ENCODE assay signal across 11 cellular contexts in the genomic region with DNA sequence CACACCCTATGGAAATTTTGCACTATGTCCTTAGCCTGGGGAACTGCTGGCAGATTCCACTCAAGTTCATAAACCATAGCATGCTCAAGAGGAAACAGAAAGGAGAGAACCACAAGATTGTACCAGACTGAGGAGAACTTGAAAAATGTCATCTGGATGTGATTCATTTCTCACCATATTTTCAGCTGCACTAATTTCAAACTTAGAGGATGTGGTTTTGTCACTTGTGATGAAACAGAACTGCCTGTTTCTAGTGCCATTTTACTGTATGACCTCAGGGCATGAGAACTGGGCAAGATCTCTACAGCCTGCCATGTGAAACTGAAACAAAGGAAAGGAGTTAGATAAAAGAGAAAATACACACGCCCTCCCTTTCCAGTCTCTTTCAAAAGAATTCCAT.
DNase-seq lines count a peak whose midpoint lies in the region; ATAC-seq and TF ChIP-seq lines count a peak whose summit lies in the region.
"Had no signal": no experiment of that assay in that cellular context is flagged by ENCODE, and none has a peak within 500 bp of the region (broad histone marks: within the 10 kb centered on the region; RNA-seq: fewer than 3 reads in every experiment).

No MANE protein-coding gene starts in this region.

- H3K27me3 Mint-ChIP-seq in dendritic cell treated with granulocyte-macrophage colony-stimulating factor and Interleukin-4, amounts not matched to agents 40 ng/mL and 50 ng/mL, for 4 days, result no peaks in the 10 kb centered on the region

- H3K4me3 Mint-ChIP-seq in dendritic cell treated with granulocyte-macrophage colony-stimulating factor and Interleukin-4, amounts not matched to agents 40 ng/mL and 50 ng/mL, for 4 days, result peak overlapping the region; percentile 9

- no peak overlapping the region for H3K27ac Mint-ChIP-seq in dendritic cell treated with granulocyte-macrophage colony-stimulating factor and Interleukin-4, amounts not matched to agents 40 ng/mL and 50 ng/mL, for 4 days

- H3K4me1 Mint-ChIP-seq in dendritic cell treated with granulocyte-macrophage colony-stimulating factor and Interleukin-4, amounts not matched to agents 40 ng/mL and 50 ng/mL, for 4 days (ENCODE audit: low read depth), result peaks cover 9% of the 10 kb centered on the region

- no peak for TF ChIP-seq POLR2A in NB4 (IDR thresholded peaks at IDR 0.05; ENCODE audit: extremely low read depth, insufficient read length)

- peak; percentile 79 for DNase-seq in NB4 (ENCODE audit: low read depth)
- peak; percentile 41 for DNase-seq in pulmonary artery endothelial cell (ENCODE audit: low read depth, low spot score)
- no peak for DNase-seq in activated CD8-positive, alpha-beta memory T cell treated with anti-CD3 and anti-CD28 coated beads, Interleukin-2, amount 50 U/mL, for 48 hours
- DNase-seq: activated T-cell treated with anti-CD3 and anti-CD28 coated beads, Interleukin-2, amount 50 U/mL, for 48 hours; NCI-H187 treated with DMSO at 0.1 percent for 48 hours had no signal

- intact Hi-C loops in dendritic cell treated with granulocyte-macrophage colony-stimulating factor and Interleukin-4, amounts not matched to agents 40 ng/mL and 50 ng/mL, for 4 days (cut with micrococcal nuclease), result no loop called here

- no peak for TF ChIP-seq CTCF in NB4 (IDR thresholded peaks at IDR 0.05; ENCODE audit: low read depth, low read length)

- ATAC-seq in GM19452 (IDR thresholded peaks at IDR 0.05; ENCODE audit: unreplicated experiment), result peak; percentile 43
- ATAC-seq in HG03439 (IDR thresholded peaks at IDR 0.05; ENCODE audit: unreplicated experiment), result no peak
- no peak for ATAC-seq in SK-N-SH treated with all-trans-retinoic acid at 6 μM for 48 hours

- no peak overlapping the region for H3K4me3 ChIP-seq in NB4 (ENCODE audit: low read depth, low read length)
- H3K4me3 ChIP-seq: lung, suprapubic skin had no signal

- H3K36me3 Mint-ChIP-seq in dendritic cell treated with granulocyte-macrophage colony-stimulating factor and Interleukin-4, amounts not matched to agents 40 ng/mL and 50 ng/mL, for 4 days (ENCODE audit: low read depth), result no peaks in the 10 kb centered on the region

- H3K9me3 Mint-ChIP-seq in dendritic cell treated with granulocyte-macrophage colony-stimulating factor and Interleukin-4, amounts not matched to agents 40 ng/mL and 50 ng/mL, for 4 days, result no peaks in the 10 kb centered on the region

TF ChIP-seq in SK-N-SH treated with all-trans-retinoic acid at 6 μM for 48 hours, 23 proteins besides CTCF, POLR2A, EP300 and RAD21:
- TF ChIP-seq, protein P1, sequence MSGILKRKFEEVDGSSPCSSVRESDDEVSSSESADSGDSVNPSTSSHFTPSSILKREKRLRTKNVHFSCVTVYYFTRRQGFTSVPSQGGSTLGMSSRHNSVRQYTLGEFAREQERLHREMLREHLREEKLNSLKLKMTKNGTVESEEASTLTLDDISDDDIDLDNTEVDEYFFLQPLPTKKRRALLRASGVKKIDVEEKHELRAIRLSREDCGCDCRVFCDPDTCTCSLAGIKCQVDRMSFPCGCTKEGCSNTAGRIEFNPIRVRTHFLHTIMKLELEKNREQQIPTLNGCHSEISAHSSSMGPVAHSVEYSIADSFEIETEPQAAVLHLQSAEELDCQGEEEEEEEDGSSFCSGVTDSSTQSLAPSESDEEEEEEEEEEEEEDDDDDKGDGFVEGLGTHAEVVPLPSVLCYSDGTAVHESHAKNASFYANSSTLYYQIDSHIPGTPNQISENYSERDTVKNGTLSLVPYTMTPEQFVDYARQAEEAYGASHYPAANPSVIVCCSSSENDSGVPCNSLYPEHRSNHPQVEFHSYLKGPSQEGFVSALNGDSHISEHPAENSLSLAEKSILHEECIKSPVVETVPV (CRISPR knock-in tag; IDR thresholded peaks at IDR 0.05), result no peak
- TF ChIP-seq ZNF70 (CRISPR knock-in tag; IDR thresholded peaks at IDR 0.05) (no peak), PPARA (CRISPR knock-in tag; IDR thresholded peaks at IDR 0.05; ENCODE audit: borderline replicate concordance) (no peak)
